ENCODE assay signal across 8 cellular contexts in genomic region chr7:92904292-92905131, GRCh38.
A peak's percentile ranks its signal among the peaks of the same experiment; 100 is the strongest.
DNase-seq lines count a peak whose midpoint lies in the region; ATAC-seq, FAIRE-seq and TF ChIP-seq lines count a peak whose summit lies in the region.

No MANE protein-coding gene starts in this region.

- TF ChIP-seq CTCF in glutamatergic neuron (IDR thresholded peaks at IDR 0.05; ENCODE audit: partially characterized antibody, unreplicated experiment), result no peak

- H3K27ac Mint-ChIP-seq in glutamatergic neuron (ENCODE audit: unreplicated experiment), result no peak overlapping the region

- no peaks in the 10 kb centered on the region for H3K27me3 Mint-ChIP-seq in glutamatergic neuron (ENCODE audit: unreplicated experiment)

- no peak overlapping the region for H3K4me3 Mint-ChIP-seq in glutamatergic neuron (ENCODE audit: unreplicated experiment)

- H3K9me3 Mint-ChIP-seq in glutamatergic neuron (ENCODE audit: unreplicated experiment), result peaks cover 2% of the 10 kb centered on the region

- DNase-seq in GM12891 (ENCODE audit: insufficient read length, low spot score) (peak; percentile 21), NCI-H226 (peak; percentile 96), glutamatergic neuron (peak; percentile 33), SKM-1 (lab: John Stamatoyannopoulos, UW; ENCODE audit: unreplicated experiment) (no peak)
- peak; percentile 85 for DNase-seq in activated CD8-positive, alpha-beta memory T cell treated with anti-CD3 and anti-CD28 coated beads, Interleukin-2, amount 50 U/mL, for 48 hours
- DNase-seq in stimulated activated CD8-positive, alpha-beta memory T cell treated with anti-CD3 and anti-CD28 coated beads, Interleukin-2, amount 100 ng/mL, for 48 hours (ENCODE audit: low read depth in 2 of 2), result peak; percentile 71 to 78
- no peak for DNase-seq in effector CD8-positive, alpha-beta T cell (lab: John Stamatoyannopoulos, UW)

- H3K4me1 Mint-ChIP-seq in glutamatergic neuron (ENCODE audit: low read depth, unreplicated experiment), result no peaks in the 10 kb centered on the region

- TF ChIP-seq POLR2A in GM12891 (IDR thresholded peaks at IDR 0.05; ENCODE audit: low read depth, low read length), result 0 out of 2 replicates have a peak, but pooled peaks have one; percentile 30

- peak; percentile 85 for FAIRE-seq in GM12891 (lab: Jason Lieb, UNC)

- H3K36me3 Mint-ChIP-seq in glutamatergic neuron (ENCODE audit: unreplicated experiment), result no peaks in the 10 kb centered on the region

- peak; percentile 98 for ATAC-seq in HG02571 (IDR thresholded peaks at IDR 0.05; ENCODE audit: unreplicated experiment)

TF ChIP-seq in GM12891, 5 proteins besides CTCF, POLR2A, EP300 and RAD21:
- TF ChIP-seq POU2F2 (IDR thresholded peaks at IDR 0.05; ENCODE audit: low read depth, low read length) (peak; percentile 91), SPI1 (IDR thresholded peaks at IDR 0.05; ENCODE audit: low read depth, low read length) (peak; percentile 42; the same call in 1 of the 2 replicates), POLR2AphosphoS5 (IDR thresholded peaks at IDR 0.05; ENCODE audit: low read depth, low read length) (no peak), TAF1 (IDR thresholded peaks at IDR 0.05; ENCODE audit: low read depth, low read length) (no peak), PAX5 (IDR thresholded peaks at IDR 0.05; ENCODE audit: insufficient read depth, low read length, severe bottlenecking) (no peak)

Comparison
In these comparisons a context has a peak if more than half of its experiments do, and no peak if none do; other contexts are left out.
1. DNase-seq: peak in GM12891 (single experiment), NCI-H226 (single experiment), activated CD8-positive, alpha-beta memory T cell treated with anti-CD3 and anti-CD28 coated beads, Interleukin-2, amount 50 U/mL, for 48 hours (single experiment), glutamatergic neuron (single experiment) and stimulated activated CD8-positive, alpha-beta memory T cell treated with anti-CD3 and anti-CD28 coated beads, Interleukin-2, amount 100 ng/mL, for 48 hours (2 of 2); none in SKM-1 (single experiment) and effector CD8-positive, alpha-beta T cell (single experiment).